8 cellular contexts compared by ENCODE assay signal in genomic region chr6:149628865-149629544, GRCh38. TPM values are rescaled to one million over a fixed set of nuclear protein-coding genes. Genes with fewer than 3 reads are reported as not detected.
DNase-seq lines count a peak whose midpoint lies in the region; ATAC-seq and TF ChIP-seq lines count a peak whose summit lies in the region.

No MANE protein-coding gene starts in this region.

- H3K27ac Mint-ChIP-seq in activated naive CD8-positive, alpha-beta T cell treated with anti-CD3 and anti-CD28 coated beads for 36 hours, result peak overlapping the region; percentile 3
- no peak overlapping the region for H3K27ac Mint-ChIP-seq in osteocyte (ENCODE audit: unreplicated experiment)

- H3K27me3 Mint-ChIP-seq in activated naive CD8-positive, alpha-beta T cell treated with anti-CD3 and anti-CD28 coated beads for 36 hours, result no peaks in the 10 kb centered on the region
- no peaks in the 10 kb centered on the region for H3K27me3 Mint-ChIP-seq in osteocyte (ENCODE audit: unreplicated experiment)

- no peaks in the 10 kb centered on the region for H3K9me3 ChIP-seq in mucosa of descending colon

- peaks cover 8% of the 10 kb centered on the region for H3K4me1 Mint-ChIP-seq in activated naive CD8-positive, alpha-beta T cell treated with anti-CD3 and anti-CD28 coated beads for 36 hours
- H3K4me1 Mint-ChIP-seq in osteocyte (ENCODE audit: unreplicated experiment), result no peaks in the 10 kb centered on the region

- no peaks in the 10 kb centered on the region for H3K9me3 Mint-ChIP-seq in activated naive CD8-positive, alpha-beta T cell treated with anti-CD3 and anti-CD28 coated beads for 36 hours
- H3K9me3 Mint-ChIP-seq in osteocyte (ENCODE audit: unreplicated experiment), result no peaks in the 10 kb centered on the region

- peak; percentile 72 for ATAC-seq in GM19438 (IDR thresholded peaks at IDR 0.05; ENCODE audit: low read depth, unreplicated experiment)
- ATAC-seq in HG03066 (IDR thresholded peaks at IDR 0.05; ENCODE audit: low read depth, unreplicated experiment), result peak; percentile 78
- no peak for ATAC-seq in mucosa of descending colon

- DNase-seq in GM12864 (ENCODE audit: low read depth) (no peak), NCI-H1694 (lab: John Stamatoyannopoulos, UW) (no peak), mucosa of descending colon (no peak), osteocyte (ENCODE audit: extremely low spot score, unreplicated experiment) (no peak), NCI-H1105 treated with DMSO at 0.1 percent for 48 hours (lab: John Stamatoyannopoulos, UW) (no peak)
- no peak for DNase-seq in activated naive CD8-positive, alpha-beta T cell treated with anti-CD3 and anti-CD28 coated beads for 36 hours

- TF ChIP-seq CTCF in GM12864 (IDR thresholded peaks at IDR 0.05; ENCODE audit: low read depth, low read length, missing control alignments), result peak; percentile 11
- no peak for TF ChIP-seq CTCF in mucosa of descending colon (IDR thresholded peaks at IDR 0.05)
- TF ChIP-seq CTCF in osteocyte (IDR thresholded peaks at IDR 0.05), result no peak

- no peak overlapping the region for H3K4me3 Mint-ChIP-seq in activated naive CD8-positive, alpha-beta T cell treated with anti-CD3 and anti-CD28 coated beads for 36 hours
- no peak overlapping the region for H3K4me3 Mint-ChIP-seq in osteocyte (ENCODE audit: unreplicated experiment)

- H3K4me1 ChIP-seq in mucosa of descending colon (ENCODE audit: low read depth), result no peaks in the 10 kb centered on the region

- H3K4me3 ChIP-seq in GM12864 (ENCODE audit: low read depth, low read length) (no peak overlapping the region), mucosa of descending colon (no peak overlapping the region)

- H3K36me3 Mint-ChIP-seq in activated naive CD8-positive, alpha-beta T cell treated with anti-CD3 and anti-CD28 coated beads for 36 hours, result peaks cover 11% of the 10 kb centered on the region
- peaks cover 21% of the 10 kb centered on the region for H3K36me3 Mint-ChIP-seq in osteocyte (ENCODE audit: unreplicated experiment)

- intact Hi-C loops in mucosa of descending colon (cut with DNase I, micrococcal nuclease), result no loop called here

- no peaks in the 10 kb centered on the region for H3K36me3 ChIP-seq in mucosa of descending colon (ENCODE audit: low read depth)

RNA-seq across cellular contexts. Expression of gene KATNA1, which starts 19.5 kb away (rescaled TPM):
- total RNA-seq in activated naive CD8-positive, alpha-beta T cell treated with anti-CD3 and anti-CD28 coated beads for 36 hours, result 10 to 100 TPM; 21.9 to 23.2 TPM
- total RNA-seq in mucosa of descending colon (10 to 100 TPM in 2 of 3 donors, 1 to 10 TPM in 1; 9.2 to 16.8 (median 13.2) TPM), osteocyte (19.2 and 20.0 TPM in 2 replicates)
